Comparison of ENCODE assay signal across 1 cellular context in the genomic region with DNA sequence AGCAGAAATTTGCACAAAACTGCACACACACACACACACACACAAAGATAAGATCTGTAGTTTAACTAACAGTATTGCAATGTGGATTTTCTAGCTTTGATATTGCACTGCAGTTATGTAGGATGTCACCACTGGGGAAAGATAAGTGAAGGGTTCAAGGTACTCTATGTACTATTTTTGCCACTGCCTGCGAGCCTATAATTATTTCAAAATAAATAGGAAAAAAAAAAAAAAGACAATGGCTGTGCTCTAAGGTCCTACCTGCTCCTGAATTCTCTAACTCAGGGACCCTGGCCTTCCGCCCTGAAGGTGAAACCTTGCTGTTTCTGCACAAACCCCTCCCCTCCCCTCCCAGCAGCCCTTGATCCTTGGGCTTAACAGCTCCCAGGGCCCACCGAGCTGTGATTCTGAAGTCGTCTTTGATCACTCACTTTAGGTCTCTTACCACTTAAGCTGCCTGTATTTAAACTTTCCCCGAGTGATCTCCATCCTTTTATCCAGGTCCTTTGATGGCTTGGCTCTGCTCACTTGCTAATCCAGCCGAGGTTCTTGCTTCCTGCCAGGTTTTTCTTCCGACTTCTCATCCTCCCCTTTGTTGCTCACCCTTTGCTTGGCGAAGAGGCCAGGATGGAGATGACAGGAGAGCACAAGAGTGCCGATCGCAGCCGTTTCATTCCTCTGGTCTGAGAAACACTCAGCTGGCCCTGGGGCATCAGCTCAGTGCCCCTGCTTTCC.
TF ChIP-seq lines count a peak whose summit lies in the region.

No MANE protein-coding gene starts in this region.

TF ChIP-seq in HepG2, 621 proteins besides CTCF, POLR2A, EP300 and RAD21 (continued from another document and continues in another):
- TF ChIP-seq IKZF5 (CRISPR knock-in tag; IDR thresholded peaks at IDR 0.05) (peak; percentile 40; the same call in 1 of the 2 replicates), ZNF772 (CRISPR knock-in tag; IDR thresholded peaks at IDR 0.05) (0 out of 2 replicates have a peak, but pooled peaks have one; percentile 5), BRD4 (CRISPR knock-in tag; IDR thresholded peaks at IDR 0.05) (0 out of 2 replicates have a peak, but pooled peaks have one; percentile 66), NFKBIZ (CRISPR knock-in tag; IDR thresholded peaks at IDR 0.05) (no peak), ZZZ3 (CRISPR knock-in tag; IDR thresholded peaks at IDR 0.05; ENCODE audit: borderline replicate concordance) (0 out of 2 replicates have a peak, but pooled peaks have one; percentile 39), BCL6 (CRISPR knock-in tag; IDR thresholded peaks at IDR 0.05) (peak; percentile 18; the same call in 1 of the 2 replicates), ZSCAN31 (CRISPR knock-in tag; IDR thresholded peaks at IDR 0.05; ENCODE audit: low read depth) (no peak), KAT7 (CRISPR knock-in tag; IDR thresholded peaks at IDR 0.05; ENCODE audit: borderline replicate concordance) (0 out of 2 replicates have a peak, but pooled peaks have one; percentile 35), GATA4 (IDR thresholded peaks at IDR 0.05; ENCODE audit: borderline replicate concordance, low read depth) (peak; percentile 74; the same call in 1 of the 2 replicates), ZNF607 (CRISPR knock-in tag; IDR thresholded peaks at IDR 0.05; ENCODE audit: borderline replicate concordance) (peak; percentile 73; the same call in 1 of the 2 replicates), HDAC2 (CRISPR knock-in tag; IDR thresholded peaks at IDR 0.05) (peak; percentile 56; the same call in 1 of the 2 replicates), FOXA1 (IDR thresholded peaks at IDR 0.05) (no peak), FOXA1 (CRISPR knock-in tag; IDR thresholded peaks at IDR 0.05) (peak; percentile 36; the same call in 1 of the 2 replicates), TARDBP (CRISPR knock-in tag; IDR thresholded peaks at IDR 0.05) (0 out of 2 replicates have a peak, but pooled peaks have one; percentile 50), DPF2 (CRISPR knock-in tag; IDR thresholded peaks at IDR 0.05; ENCODE audit: borderline replicate concordance, low read depth) (peak; percentile 65; the same call in 1 of the 2 replicates), HMGA1 (CRISPR knock-in tag; conservative IDR thresholded peaks at IDR 0.05) (no peak), NR2F2 (IDR thresholded peaks at IDR 0.05; ENCODE audit: borderline replicate concordance, low read depth) (peak; percentile 35; the same call in 1 of the 2 replicates), ELF4 (CRISPR knock-in tag; IDR thresholded peaks at IDR 0.05; ENCODE audit: borderline replicate concordance) (peak; percentile 38; the same call in 1 of the 2 replicates), TBP (CRISPR knock-in tag; IDR thresholded peaks at IDR 0.05) (no peak), ZFP90 (CRISPR knock-in tag; IDR thresholded peaks at IDR 0.05; ENCODE audit: borderline replicate concordance) (peak; percentile 48; the same call in 1 of the 2 replicates), HOXA3 (CRISPR knock-in tag; IDR thresholded peaks at IDR 0.05) (peak; percentile 45; the same call in 1 of the 2 replicates), ZNF503 (CRISPR knock-in tag; IDR thresholded peaks at IDR 0.05) (peak; percentile 58; the same call in 1 of the 2 replicates), NR2F6 (IDR thresholded peaks at IDR 0.05) (peak; percentile 40), NR2F6 (CRISPR knock-in tag; IDR thresholded peaks at IDR 0.05) (peak; percentile 52; the same call in 1 of the 2 replicates), ZNF143 (CRISPR knock-in tag; IDR thresholded peaks at IDR 0.05) (peak; percentile 48; the same call in 1 of the 2 replicates), FOXA3 (CRISPR knock-in tag; IDR thresholded peaks at IDR 0.05) (peak; percentile 59; the same call in 1 of the 2 replicates), FOXJ3 (CRISPR knock-in tag; IDR thresholded peaks at IDR 0.05; ENCODE audit: borderline replicate concordance) (peak; percentile 50; the same call in 1 of the 2 replicates), ZNF598 (CRISPR knock-in tag; IDR thresholded peaks at IDR 0.05; ENCODE audit: borderline replicate concordance) (0 out of 2 replicates have a peak, but pooled peaks have one; percentile 21), DMAP1 (CRISPR knock-in tag; IDR thresholded peaks at IDR 0.05) (no peak), BORCS8-MEF2B (CRISPR knock-in tag; IDR thresholded peaks at IDR 0.05) (0 out of 2 replicates have a peak, but pooled peaks have one; percentile 51), ZFP37 (CRISPR knock-in tag; IDR thresholded peaks at IDR 0.05; ENCODE audit: borderline replicate concordance) (0 out of 2 replicates have a peak, but pooled peaks have one; percentile 54), FOXO4 (CRISPR knock-in tag; conservative IDR thresholded peaks at IDR 0.05) (0 out of 2 replicates have a peak, but pooled peaks have one; percentile 73), ZNF746 (CRISPR knock-in tag; IDR thresholded peaks at IDR 0.05) (no peak), TBX2 (CRISPR knock-in tag; IDR thresholded peaks at IDR 0.05; ENCODE audit: borderline replicate concordance) (peak; percentile 49; the same call in 1 of the 2 replicates), REPIN1 (CRISPR knock-in tag; IDR thresholded peaks at IDR 0.05; ENCODE audit: borderline replicate concordance, low read depth) (peak; percentile 56; the same call in 1 of the 2 replicates), CHCHD3 (CRISPR knock-in tag; IDR thresholded peaks at IDR 0.05) (no peak), ZSCAN5A (CRISPR knock-in tag; IDR thresholded peaks at IDR 0.05; ENCODE audit: borderline replicate concordance) (0 out of 2 replicates have a peak, but pooled peaks have one; percentile 44), GATAD2A (CRISPR knock-in tag; IDR thresholded peaks at IDR 0.05) (peak; percentile 64), ONECUT2 (CRISPR knock-in tag; IDR thresholded peaks at IDR 0.05) (peak; percentile 51; the same call in 1 of the 2 replicates), ZNF101 (CRISPR knock-in tag; IDR thresholded peaks at IDR 0.05; ENCODE audit: borderline replicate concordance, low read depth) (no peak), ZEB1 (IDR thresholded peaks at IDR 0.05; ENCODE audit: insufficient replicate concordance, low read depth) (no peak), ZNF264 (CRISPR knock-in tag; IDR thresholded peaks at IDR 0.05) (0 out of 2 replicates have a peak, but pooled peaks have one; percentile 31)
- TF ChIP-seq, protein P1, sequence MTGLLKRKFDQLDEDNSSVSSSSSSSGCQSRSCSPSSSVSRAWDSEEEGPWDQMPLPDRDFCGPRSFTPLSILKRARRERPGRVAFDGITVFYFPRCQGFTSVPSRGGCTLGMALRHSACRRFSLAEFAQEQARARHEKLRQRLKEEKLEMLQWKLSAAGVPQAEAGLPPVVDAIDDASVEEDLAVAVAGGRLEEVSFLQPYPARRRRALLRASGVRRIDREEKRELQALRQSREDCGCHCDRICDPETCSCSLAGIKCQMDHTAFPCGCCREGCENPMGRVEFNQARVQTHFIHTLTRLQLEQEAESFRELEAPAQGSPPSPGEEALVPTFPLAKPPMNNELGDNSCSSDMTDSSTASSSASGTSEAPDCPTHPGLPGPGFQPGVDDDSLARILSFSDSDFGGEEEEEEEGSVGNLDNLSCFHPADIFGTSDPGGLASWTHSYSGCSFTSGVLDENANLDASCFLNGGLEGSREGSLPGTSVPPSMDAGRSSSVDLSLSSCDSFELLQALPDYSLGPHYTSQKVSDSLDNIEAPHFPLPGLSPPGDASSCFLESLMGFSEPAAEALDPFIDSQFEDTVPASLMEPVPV (CRISPR knock-in tag; IDR thresholded peaks at IDR 0.05): peak; percentile 21; the same call in 1 of the 2 replicates
- TF ChIP-seq, protein P2, sequence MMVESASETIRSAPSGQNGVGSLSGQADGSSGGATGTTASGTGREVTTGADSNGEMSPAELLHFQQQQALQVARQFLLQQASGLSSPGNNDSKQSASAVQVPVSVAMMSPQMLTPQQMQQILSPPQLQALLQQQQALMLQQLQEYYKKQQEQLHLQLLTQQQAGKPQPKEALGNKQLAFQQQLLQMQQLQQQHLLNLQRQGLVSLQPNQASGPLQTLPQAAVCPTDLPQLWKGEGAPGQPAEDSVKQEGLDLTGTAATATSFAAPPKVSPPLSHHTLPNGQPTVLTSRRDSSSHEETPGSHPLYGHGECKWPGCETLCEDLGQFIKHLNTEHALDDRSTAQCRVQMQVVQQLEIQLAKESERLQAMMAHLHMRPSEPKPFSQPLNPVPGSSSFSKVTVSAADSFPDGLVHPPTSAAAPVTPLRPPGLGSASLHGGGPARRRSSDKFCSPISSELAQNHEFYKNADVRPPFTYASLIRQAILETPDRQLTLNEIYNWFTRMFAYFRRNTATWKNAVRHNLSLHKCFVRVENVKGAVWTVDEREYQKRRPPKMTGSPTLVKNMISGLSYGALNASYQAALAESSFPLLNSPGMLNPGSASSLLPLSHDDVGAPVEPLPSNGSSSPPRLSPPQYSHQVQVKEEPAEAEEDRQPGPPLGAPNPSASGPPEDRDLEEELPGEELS (CRISPR knock-in tag; IDR thresholded peaks at IDR 0.05): peak; percentile 77; the same call in 1 of the 2 replicates
- TF ChIP-seq, protein P3, sequence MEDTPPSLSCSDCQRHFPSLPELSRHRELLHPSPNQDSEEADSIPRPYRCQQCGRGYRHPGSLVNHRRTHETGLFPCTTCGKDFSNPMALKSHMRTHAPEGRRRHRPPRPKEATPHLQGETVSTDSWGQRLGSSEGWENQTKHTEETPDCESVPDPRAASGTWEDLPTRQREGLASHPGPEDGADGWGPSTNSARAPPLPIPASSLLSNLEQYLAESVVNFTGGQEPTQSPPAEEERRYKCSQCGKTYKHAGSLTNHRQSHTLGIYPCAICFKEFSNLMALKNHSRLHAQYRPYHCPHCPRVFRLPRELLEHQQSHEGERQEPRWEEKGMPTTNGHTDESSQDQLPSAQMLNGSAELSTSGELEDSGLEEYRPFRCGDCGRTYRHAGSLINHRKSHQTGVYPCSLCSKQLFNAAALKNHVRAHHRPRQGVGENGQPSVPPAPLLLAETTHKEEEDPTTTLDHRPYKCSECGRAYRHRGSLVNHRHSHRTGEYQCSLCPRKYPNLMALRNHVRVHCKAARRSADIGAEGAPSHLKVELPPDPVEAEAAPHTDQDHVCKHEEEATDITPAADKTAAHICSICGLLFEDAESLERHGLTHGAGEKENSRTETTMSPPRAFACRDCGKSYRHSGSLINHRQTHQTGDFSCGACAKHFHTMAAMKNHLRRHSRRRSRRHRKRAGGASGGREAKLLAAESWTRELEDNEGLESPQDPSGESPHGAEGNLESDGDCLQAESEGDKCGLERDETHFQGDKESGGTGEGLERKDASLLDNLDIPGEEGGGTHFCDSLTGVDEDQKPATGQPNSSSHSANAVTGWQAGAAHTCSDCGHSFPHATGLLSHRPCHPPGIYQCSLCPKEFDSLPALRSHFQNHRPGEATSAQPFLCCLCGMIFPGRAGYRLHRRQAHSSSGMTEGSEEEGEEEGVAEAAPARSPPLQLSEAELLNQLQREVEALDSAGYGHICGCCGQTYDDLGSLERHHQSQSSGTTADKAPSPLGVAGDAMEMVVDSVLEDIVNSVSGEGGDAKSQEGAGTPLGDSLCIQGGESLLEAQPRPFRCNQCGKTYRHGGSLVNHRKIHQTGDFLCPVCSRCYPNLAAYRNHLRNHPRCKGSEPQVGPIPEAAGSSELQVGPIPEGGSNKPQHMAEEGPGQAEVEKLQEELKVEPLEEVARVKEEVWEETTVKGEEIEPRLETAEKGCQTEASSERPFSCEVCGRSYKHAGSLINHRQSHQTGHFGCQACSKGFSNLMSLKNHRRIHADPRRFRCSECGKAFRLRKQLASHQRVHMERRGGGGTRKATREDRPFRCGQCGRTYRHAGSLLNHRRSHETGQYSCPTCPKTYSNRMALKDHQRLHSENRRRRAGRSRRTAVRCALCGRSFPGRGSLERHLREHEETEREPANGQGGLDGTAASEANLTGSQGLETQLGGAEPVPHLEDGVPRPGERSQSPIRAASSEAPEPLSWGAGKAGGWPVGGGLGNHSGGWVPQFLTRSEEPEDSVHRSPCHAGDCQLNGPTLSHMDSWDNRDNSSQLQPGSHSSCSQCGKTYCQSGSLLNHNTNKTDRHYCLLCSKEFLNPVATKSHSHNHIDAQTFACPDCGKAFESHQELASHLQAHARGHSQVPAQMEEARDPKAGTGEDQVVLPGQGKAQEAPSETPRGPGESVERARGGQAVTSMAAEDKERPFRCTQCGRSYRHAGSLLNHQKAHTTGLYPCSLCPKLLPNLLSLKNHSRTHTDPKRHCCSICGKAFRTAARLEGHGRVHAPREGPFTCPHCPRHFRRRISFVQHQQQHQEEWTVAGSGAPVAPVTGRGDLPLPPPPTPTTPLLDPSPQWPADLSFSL (CRISPR knock-in tag; IDR thresholded peaks at IDR 0.05): peak; percentile 96
